Comparison of ENCODE assay signal across 20 cellular contexts in genomic region chr1:42336978-42337377, GRCh38. TPM values are rescaled to one million over a fixed set of nuclear protein-coding genes. Genes with fewer than 3 reads are reported as not detected.
DNase-seq lines count a peak whose midpoint lies in the region; ATAC-seq and TF ChIP-seq lines count a peak whose summit lies in the region.
"Had no signal": no experiment of that assay in that cellular context is flagged by ENCODE, and none has a peak within 500 bp of the region (broad histone marks: within the 10 kb centered on the region; RNA-seq: fewer than 3 reads in every experiment).

No MANE protein-coding gene starts in this region.

- no peaks in the 10 kb centered on the region for H3K9me3 ChIP-seq in Caco-2
- no peaks in the 10 kb centered on the region for H3K9me3 ChIP-seq in CD8-positive, alpha-beta memory T cell (ENCODE audit: low read length)
- H3K9me3 ChIP-seq: esophagus muscularis mucosa, gastroesophageal sphincter, spleen had no signal

- H3K27me3 ChIP-seq in Caco-2 (replicated peaks; ENCODE audit: control insufficient read depth, insufficient read depth, low read length), result no peaks in the 10 kb centered on the region
- no peaks in the 10 kb centered on the region for H3K27me3 ChIP-seq in CD8-positive, alpha-beta memory T cell (ENCODE audit: insufficient read depth, low read length, poor library complexity, severe bottlenecking)
- H3K27me3 ChIP-seq: esophagus muscularis mucosa, gastroesophageal sphincter, spleen had no signal

- H3K4me3 Mint-ChIP-seq in Caco-2 (ENCODE audit: unreplicated experiment) (peak overlapping the region; percentile 82), WTC11 (0 out of 2 replicates have a peak overlapping the region, but pooled peaks have one; percentile 82), nephron progenitor cell (peak overlapping the region; percentile 17)
- peak overlapping the region in 3 of 7 donors; percentile 4 to 23 (median 12) for H3K4me3 Mint-ChIP-seq in CD8-positive, alpha-beta memory T cell

- H3K36me3 Mint-ChIP-seq in Caco-2 (ENCODE audit: insufficient read depth, unreplicated experiment) (peaks cover 26% of the 10 kb centered on the region), WTC11 (no peaks in the 10 kb centered on the region), nephron progenitor cell (ENCODE audit: low read depth) (peaks cover 6% of the 10 kb centered on the region)
- H3K36me3 Mint-ChIP-seq in CD8-positive, alpha-beta memory T cell, result peaks cover 0 to 14% (median 0%) of the 10 kb centered on the region in 3 donors

- CTCF ChIA-PET in Caco-2 (lab: Charles Lee), result no interaction called here
- CTCF ChIA-PET in WTC11 (lab: Charles Lee), result no interaction called here
- CTCF ChIA-PET in CD8-positive, alpha-beta memory T cell (lab: Charles Lee), result no interaction called here

- peaks cover 47% of the 10 kb centered on the region for H3K4me1 ChIP-seq in Caco-2
- peaks cover 29% of the 10 kb centered on the region for H3K4me1 ChIP-seq in CD8-positive, alpha-beta memory T cell (ENCODE audit: insufficient read depth, low read length)

- intact Hi-C loops in Caco-2 (cut with micrococcal nuclease; ENCODE audit: unreplicated experiment), result loop anchor here (5.0 kb wide), 1 partner anchor 125 kb away; the partner anchor contains the start of gene CCDC30

- no peak for TF ChIP-seq CTCF in Caco-2 (IDR thresholded peaks at IDR 0.05; ENCODE audit: insufficient read depth in 1 of 2, low read depth in 1 of 2, low read length in 1 of 2, severe bottlenecking in 1 of 2, unreplicated experiment in 1 of 2)
- no peak for TF ChIP-seq CTCF in WTC11 (IDR thresholded peaks at IDR 0.05)
- TF ChIP-seq CTCF in nephron progenitor cell (IDR thresholded peaks at IDR 0.05), result no peak
- no peak for TF ChIP-seq CTCF in GM13977 (IDR thresholded peaks at IDR 0.05; ENCODE audit: extremely low read depth, insufficient read depth, missing control alignments)

- ATAC-seq in WTC11, result no peak
- ATAC-seq: gastroesophageal sphincter had no signal

- no peaks in the 10 kb centered on the region for H3K9me3 Mint-ChIP-seq in Caco-2 (ENCODE audit: unreplicated experiment)
- no peaks in the 10 kb centered on the region for H3K9me3 Mint-ChIP-seq in WTC11
- no peaks in the 10 kb centered on the region for H3K9me3 Mint-ChIP-seq in nephron progenitor cell
- no peaks in the 10 kb centered on the region for H3K9me3 Mint-ChIP-seq in CD8-positive, alpha-beta memory T cell
- H3K9me3 Mint-ChIP-seq: central memory CD8-positive, alpha-beta T cell had no signal

- POLR2A ChIA-PET in Caco-2 (lab: Charles Lee) (no interaction called here), WTC11 (lab: Charles Lee) (no interaction called here)
- POLR2A ChIA-PET in CD8-positive, alpha-beta memory T cell (lab: Charles Lee), result no interaction called here

- H3K36me3 ChIP-seq in Caco-2 (ENCODE audit: control insufficient read depth, insufficient read depth, low read length), result no peaks in the 10 kb centered on the region
- no peaks in the 10 kb centered on the region for H3K36me3 ChIP-seq in CD8-positive, alpha-beta memory T cell (ENCODE audit: insufficient read depth, low read length)
- H3K36me3 ChIP-seq: esophagus muscularis mucosa, gastroesophageal sphincter, spleen had no signal

- no peak overlapping the region for H3K27ac ChIP-seq in CD8-positive, alpha-beta memory T cell (ENCODE audit: low read depth, low read length)
- H3K27ac ChIP-seq: gastroesophageal sphincter, spleen had no signal

- no TSS peak for BruUV-seq in Caco-2 (replicated peaks; lab: Mats Ljungman, UMichigan)

- no peak overlapping the region; the same call in 1 of the 2 replicates for H3K4me3 ChIP-seq in Caco-2 (ENCODE audit: low read depth, low read length)
- H3K4me3 ChIP-seq in CD8-positive, alpha-beta memory T cell (ENCODE audit: low read length), result no peak overlapping the region
- H3K4me3 ChIP-seq: esophagus muscularis mucosa, gastroesophageal sphincter had no signal

- peak; percentile 22 for DNase-seq in NCI-H146 (lab: John Stamatoyannopoulos, UW)
- no peak for DNase-seq in NCI-H146 treated with DMSO at 0.1 percent for 48 hours (lab: John Stamatoyannopoulos, UW; ENCODE audit: unreplicated experiment)
- no peak for DNase-seq in Caco-2
- DNase-seq in WTC11 (ENCODE audit: low spot score), result no peak
- no peak for DNase-seq in nephron progenitor cell
- DNase-seq in GM13977 (ENCODE audit: low spot score), result no peak
- DNase-seq in CD8-positive, alpha-beta memory T cell, result no peak
- DNase-seq in activated CD4-positive, alpha-beta T cell treated with anti-CD3 and anti-CD28 coated beads for 48 hours, result no peak
- DNase-seq: activated CD4-positive, alpha-beta T cell treated with anti-CD3 and anti-CD28 coated beads for 4 hours; activated effector memory CD4-positive, alpha-beta T cell treated with anti-CD3 and anti-CD28 coated beads, Interleukin-2, amount 50 U/mL, for 16 hours; amniotic stem cell; CD4-positive, alpha-beta memory T cell; mesenchymal stem cell; NCI-H1694; spleen; stimulated activated CD8-positive, alpha-beta memory T cell treated with anti-CD3 and anti-CD28 coated beads, Interleukin-4, amount 100 ng/mL, for 48 hours; SW 1271 had no signal

- peak overlapping the region; percentile 96 for H3K27ac Mint-ChIP-seq in Caco-2 (ENCODE audit: unreplicated experiment)
- peak overlapping the region; percentile 12 for H3K27ac Mint-ChIP-seq in WTC11
- peak overlapping the region; percentile 24 for H3K27ac Mint-ChIP-seq in nephron progenitor cell
- H3K27ac Mint-ChIP-seq in CD8-positive, alpha-beta memory T cell, result peak overlapping the region in 3 of 8 donors; percentile 33 to 39 (median 35)

- in situ Hi-C loops in GM13977 (cut with MboI; ENCODE audit: low pct_unique_long_range_greater_than_20kb, low sequenced_read_pairs, unreplicated experiment), result loop anchor here (25.0 kb wide), 1 partner anchor 400 kb away; the partner anchor contains the start of gene CLDN19

- H3K4me1 Mint-ChIP-seq in Caco-2 (ENCODE audit: low read depth, unreplicated experiment), result peaks cover 60% of the 10 kb centered on the region
- peaks cover 50% of the 10 kb centered on the region for H3K4me1 Mint-ChIP-seq in WTC11
- peaks cover 61% of the 10 kb centered on the region for H3K4me1 Mint-ChIP-seq in nephron progenitor cell
- peaks cover 33 to 40% (median 37%) of the 10 kb centered on the region in 3 donors for H3K4me1 Mint-ChIP-seq in CD8-positive, alpha-beta memory T cell

- H3K27me3 Mint-ChIP-seq in Caco-2 (ENCODE audit: insufficient read depth, unreplicated experiment) (no peaks in the 10 kb centered on the region), WTC11 (ENCODE audit: low read depth) (no peaks in the 10 kb centered on the region), nephron progenitor cell (ENCODE audit: low read depth, poor library complexity) (no peaks in the 10 kb centered on the region)
- no peaks in the 10 kb centered on the region for H3K27me3 Mint-ChIP-seq in CD8-positive, alpha-beta memory T cell
- H3K27me3 Mint-ChIP-seq: CD4-positive, alpha-beta memory T cell; central memory CD8-positive, alpha-beta T cell had no signal

TF ChIP-seq in WTC11, 78 proteins besides CTCF, POLR2A, EP300 and RAD21 (continues in another document):
- TF ChIP-seq GABPB1 (CRISPR knock-in tag; IDR thresholded peaks at IDR 0.05) (no peak), NFYB (CRISPR knock-in tag; conservative IDR thresholded peaks at IDR 0.05; ENCODE audit: low read depth) (no peak), ZNF416 (CRISPR knock-in tag; IDR thresholded peaks at IDR 0.05) (no peak), FOXK1 (CRISPR knock-in tag; IDR thresholded peaks at IDR 0.05) (no peak), PREB (CRISPR knock-in tag; IDR thresholded peaks at IDR 0.05; ENCODE audit: borderline replicate concordance) (no peak), IRF2 (CRISPR knock-in tag; IDR thresholded peaks at IDR 0.05; ENCODE audit: borderline replicate concordance, low read depth) (no peak), FOXP1 (CRISPR knock-in tag; IDR thresholded peaks at IDR 0.05; ENCODE audit: borderline replicate concordance) (no peak), NR3C1 (CRISPR knock-in tag; conservative IDR thresholded peaks at IDR 0.05; ENCODE audit: low read depth) (no peak), NR1H2 (CRISPR knock-in tag; IDR thresholded peaks at IDR 0.05) (no peak), ATF6 (CRISPR knock-in tag; IDR thresholded peaks at IDR 0.05) (no peak), TP53 (CRISPR knock-in tag; IDR thresholded peaks at IDR 0.05) (no peak)

RNA-seq across cellular contexts. Expression of gene FOXJ3, which starts 1.9 kb away (rescaled TPM):
- total RNA-seq in Caco-2 (2022), result 60.2 and 66.7 TPM in 2 replicates
- 38.6 to 43.3 TPM (median 40.7 TPM) in 3 replicates for total RNA-seq in WTC11 (2021)
- 10 to 100 TPM; 48.0 to 48.3 TPM for total RNA-seq in CD8-positive, alpha-beta memory T cell
- 35.7 TPM for polyA plus RNA-seq in CD8-positive, alpha-beta memory T cell

RNA-seq across cellular contexts. Expression of gene RIMKLA, which starts 43.6 kb away (rescaled TPM):
- total RNA-seq in Caco-2 (2022) (10.6 and 12.4 TPM in 2 replicates), WTC11 (2021) (8.3 to 17.3 TPM (median 15.9 TPM) in 3 replicates)
- 1 to 10 TPM; 1.4 to 2.0 TPM for total RNA-seq in CD8-positive, alpha-beta memory T cell
- polyA plus RNA-seq in CD8-positive, alpha-beta memory T cell, result 0.24 TPM
